ENCODE assay signal across 8 cellular contexts in the genomic region with DNA sequence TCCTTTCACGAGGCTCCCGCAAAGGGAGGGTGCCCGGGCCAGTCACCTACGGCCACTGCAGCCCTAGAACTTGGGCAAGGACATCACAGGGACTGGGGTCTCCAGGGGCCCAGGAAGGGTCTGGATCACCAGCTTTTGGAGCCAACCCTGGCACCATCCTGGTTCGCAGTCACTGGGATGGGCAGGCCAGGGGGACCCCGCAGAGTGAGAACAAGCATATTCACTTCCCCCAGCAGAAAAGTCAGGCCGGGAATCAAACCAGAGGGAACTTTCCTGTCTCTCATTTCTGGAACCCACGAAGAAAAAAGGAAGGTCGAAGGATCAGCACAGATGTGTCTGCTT. TPM values are rescaled to one million over a fixed set of nuclear protein-coding genes. Genes with fewer than 3 reads are reported as not detected.
DNase-seq lines count a peak whose midpoint lies in the region; ATAC-seq and TF ChIP-seq lines count a peak whose summit lies in the region.

No MANE protein-coding gene starts in this region.

- POLR2A ChIA-PET in activated CD4-positive, alpha-beta memory T cell treated with anti-CD3 and anti-CD28 coated beads for 36 hours (lab: Charles Lee) = no interaction called here

- H3K56ac ChIP-seq in H9 (ENCODE audit: insufficient read length, low read depth, low read length) = no peak overlapping the region

- WGBS in H9 (ENCODE audit: extremely low coverage, insufficient read length, low lambda C conversion rate) = no CpG with 5 or more reads among the region's 9 CpGs

- intact Hi-C loops in activated CD4-positive, alpha-beta memory T cell treated with anti-CD3 and anti-CD28 coated beads for 36 hours (cut with micrococcal nuclease) = loop anchor here (10.0 kb wide), 2 partner anchors 1011 to 1349 kb away; partner anchors contain the start of genes CXXC1 and MBD1

- H3K36me3 Mint-ChIP-seq in H9 (ENCODE audit: insufficient read depth in 1 of 3, low read depth in 3 of 3) (peaks cover 8 to 48% (median 10%) of the 10 kb centered on the region in 3 experiments), immature natural killer cell (peaks cover 0 to 6% (median 4%) of the 10 kb centered on the region in 3 donors)
- no peaks in the 10 kb centered on the region for H3K36me3 Mint-ChIP-seq in activated CD4-positive, alpha-beta memory T cell treated with anti-CD3 and anti-CD28 coated beads for 36 hours
- H3K36me3 Mint-ChIP-seq in stimulated activated effector memory CD8-positive, alpha-beta T cell treated with anti-CD3 and anti-CD28 coated beads, Interleukin-12 subunit alpha, Interleukin-12 subunit beta, amount 100 ng/mL, for 72 hours = peaks cover 99% of the 10 kb centered on the region

- no peak for ATAC-seq in stimulated activated effector memory CD8-positive, alpha-beta T cell treated with anti-CD3 and anti-CD28 coated beads, Interleukin-12 subunit alpha, Interleukin-12 subunit beta, amount 100 ng/mL, for 72 hours
- no peak for ATAC-seq in HG03139 (IDR thresholded peaks at IDR 0.05; ENCODE audit: unreplicated experiment)
- ATAC-seq in GM21515 (IDR thresholded peaks at IDR 0.05; ENCODE audit: unreplicated experiment) = no peak

- H3K14ac ChIP-seq in H9 (ENCODE audit: insufficient read depth, low read length) = peak overlapping the region; percentile 48

- H3K79me1 ChIP-seq in H9 (ENCODE audit: insufficient read depth, low read depth, low read length, poor library complexity, severe bottlenecking) = no peaks in the 10 kb centered on the region

- peaks cover 13% of the 10 kb centered on the region; the same call in 1 of the 2 replicates for H3K4me1 ChIP-seq in H9 (ENCODE audit: insufficient read depth, low read length)

- CTCF ChIA-PET in activated CD4-positive, alpha-beta memory T cell treated with anti-CD3 and anti-CD28 coated beads for 36 hours (lab: Charles Lee) = no interaction called here

- no peak overlapping the region for H4K8ac ChIP-seq in H9 (replicated peaks; ENCODE audit: insufficient read length, low read depth, low read length)

- H3K79me2 ChIP-seq in H9 (ENCODE audit: insufficient read depth, low read length) = peaks cover 90% of the 10 kb centered on the region; the same call in 1 of the 2 replicates

- no peak overlapping the region for H2AFZ ChIP-seq in H9 (ENCODE audit: low read length)

- H3K9me3 Mint-ChIP-seq in H9 = no peaks in the 10 kb centered on the region
- no peaks in the 10 kb centered on the region for H3K9me3 Mint-ChIP-seq in activated CD4-positive, alpha-beta memory T cell treated with anti-CD3 and anti-CD28 coated beads for 36 hours
- H3K9me3 Mint-ChIP-seq in immature natural killer cell = no peaks in the 10 kb centered on the region
- H3K9me3 Mint-ChIP-seq in stimulated activated effector memory CD8-positive, alpha-beta T cell treated with anti-CD3 and anti-CD28 coated beads, Interleukin-12 subunit alpha, Interleukin-12 subunit beta, amount 100 ng/mL, for 72 hours = no peaks in the 10 kb centered on the region

- H3K4me1 Mint-ChIP-seq in H9 (peaks cover 86 to 91% of the 10 kb centered on the region in 2 experiments), immature natural killer cell (peaks cover 98 to 100% of the 10 kb centered on the region in 2 donors)
- peaks cover 89% of the 10 kb centered on the region for H3K4me1 Mint-ChIP-seq in activated CD4-positive, alpha-beta memory T cell treated with anti-CD3 and anti-CD28 coated beads for 36 hours (ENCODE audit: low read depth)
- peaks cover 97% of the 10 kb centered on the region for H3K4me1 Mint-ChIP-seq in stimulated activated effector memory CD8-positive, alpha-beta T cell treated with anti-CD3 and anti-CD28 coated beads, Interleukin-12 subunit alpha, Interleukin-12 subunit beta, amount 100 ng/mL, for 72 hours

- H4K91ac ChIP-seq in H9 (ENCODE audit: insufficient read length, low read depth, low read length) = no peak overlapping the region

- no peak overlapping the region for H2BK15ac ChIP-seq in H9 (ENCODE audit: low read depth, low read length)

- no peak overlapping the region for H3K18ac ChIP-seq in H9 (ENCODE audit: insufficient read length, low read depth, low read length)

- H2BK120ac ChIP-seq in H9 (ENCODE audit: low read depth, low read length, poor library complexity, severe bottlenecking) = no peak overlapping the region

- no peak overlapping the region for H3K9ac ChIP-seq in H9 (ENCODE audit: extremely low read depth, insufficient read length, low read length)

- no peak overlapping the region for H3K23ac ChIP-seq in H9 (ENCODE audit: insufficient read length, low read depth, low read length)

- no peak overlapping the region for H2BK12ac ChIP-seq in H9 (ENCODE audit: insufficient read length, low read depth, low read length)

- H2BK5ac ChIP-seq in H9 (ENCODE audit: insufficient read length, low read length) = no peak overlapping the region

- no peak overlapping the region for H4K5ac ChIP-seq in H9 (ENCODE audit: insufficient read length, low read depth, low read length)

- no peak overlapping the region for H3K4ac ChIP-seq in H9 (ENCODE audit: low read depth, low read length)

- H2AK5ac ChIP-seq in H9 (ENCODE audit: insufficient read length, low read length) = no peak overlapping the region

- H3K27me3 Mint-ChIP-seq in H9 (ENCODE audit: low read depth) (no peaks in the 10 kb centered on the region), immature natural killer cell (ENCODE audit: low read depth in 3 of 3) (peaks cover 31 to 46% (median 31%) of the 10 kb centered on the region in 3 donors)
- H3K27me3 Mint-ChIP-seq in activated CD4-positive, alpha-beta memory T cell treated with anti-CD3 and anti-CD28 coated beads for 36 hours = no peaks in the 10 kb centered on the region

- no peaks in the 10 kb centered on the region for H3K23me2 ChIP-seq in H9 (ENCODE audit: insufficient read length, low read depth, low read length, poor library complexity, severe bottlenecking)

- H3K4me3 Mint-ChIP-seq in H9 (peak overlapping the region in 1 of 2 experiments; percentile 15; a peak in 1 of 5 replicates), immature natural killer cell (peak overlapping the region; percentile 53 to 82 (median 71))
- no peak overlapping the region for H3K4me3 Mint-ChIP-seq in activated CD4-positive, alpha-beta memory T cell treated with anti-CD3 and anti-CD28 coated beads for 36 hours
- H3K4me3 Mint-ChIP-seq in stimulated activated effector memory CD8-positive, alpha-beta T cell treated with anti-CD3 and anti-CD28 coated beads, Interleukin-12 subunit alpha, Interleukin-12 subunit beta, amount 100 ng/mL, for 72 hours = peak overlapping the region; percentile 78

- peak; percentile 42 for DNase-seq in H9
- DNase-seq in activated CD4-positive, alpha-beta memory T cell treated with anti-CD3 and anti-CD28 coated beads for 36 hours = no peak
- no peak for DNase-seq in immature natural killer cell
- no peak for DNase-seq in stimulated activated effector memory CD8-positive, alpha-beta T cell treated with anti-CD3 and anti-CD28 coated beads, Interleukin-12 subunit alpha, Interleukin-12 subunit beta, amount 100 ng/mL, for 72 hours (ENCODE audit: low spot score in 2 of 2)
- no peak for DNase-seq in occipital lobe (lab: John Stamatoyannopoulos, UW)
- no peak for DNase-seq in NCI-H2196 (lab: John Stamatoyannopoulos, UW; ENCODE audit: unreplicated experiment)

- no peaks in the 10 kb centered on the region for H3K9me3 ChIP-seq in H9 (ENCODE audit: control insufficient read depth, low read depth, low read length)

- no peak overlapping the region for H3K4me2 ChIP-seq in H9 (ENCODE audit: insufficient read depth, insufficient read length, low read length)

- H3T11ph ChIP-seq in H9 (ENCODE audit: low read length) = no peak overlapping the region

- TF ChIP-seq CTCF in H9 (conservative IDR thresholded peaks at IDR 0.05) = no peak

- H2BK20ac ChIP-seq in H9 (ENCODE audit: low read depth, low read length, poor library complexity, severe bottlenecking) = no peak overlapping the region

- no peaks in the 10 kb centered on the region for H4K20me1 ChIP-seq in H9 (ENCODE audit: control insufficient read depth, insufficient read depth, insufficient read length)

- no peaks in the 10 kb centered on the region for H3K27me3 ChIP-seq in H9 (ENCODE audit: insufficient read depth, low read length)

- H3K27ac Mint-ChIP-seq in H9 = peak overlapping the region in 2 of 3 experiments; percentile 59 to 85; a peak in 5 of 7 replicates
- H3K27ac Mint-ChIP-seq in activated CD4-positive, alpha-beta memory T cell treated with anti-CD3 and anti-CD28 coated beads for 36 hours = peak overlapping the region; percentile 76
- peak overlapping the region; percentile 92 to 95 (median 94) for H3K27ac Mint-ChIP-seq in immature natural killer cell
- peak overlapping the region; percentile 98 for H3K27ac Mint-ChIP-seq in stimulated activated effector memory CD8-positive, alpha-beta T cell treated with anti-CD3 and anti-CD28 coated beads, Interleukin-12 subunit alpha, Interleukin-12 subunit beta, amount 100 ng/mL, for 72 hours

- no peak overlapping the region for H3K27ac ChIP-seq in H9 (ENCODE audit: insufficient read length, low read depth, low read length)

RNA-seq across cellular contexts. Expression of gene SMAD7, which starts 15.4 kb away (rescaled TPM):
- total RNA-seq in H9 (2021) (27.7 and 29.4 TPM in 2 replicates), occipital lobe (18.7 TPM)
- total RNA-seq in activated CD4-positive, alpha-beta memory T cell treated with anti-CD3 and anti-CD28 coated beads for 36 hours = 10 to 100 TPM; 13.6 to 14.4 TPM
- polyA plus RNA-seq in immature natural killer cell = 10 to 100 TPM; 10.1 to 17.4 (median 12.3) TPM
